In the genomic region with DNA sequence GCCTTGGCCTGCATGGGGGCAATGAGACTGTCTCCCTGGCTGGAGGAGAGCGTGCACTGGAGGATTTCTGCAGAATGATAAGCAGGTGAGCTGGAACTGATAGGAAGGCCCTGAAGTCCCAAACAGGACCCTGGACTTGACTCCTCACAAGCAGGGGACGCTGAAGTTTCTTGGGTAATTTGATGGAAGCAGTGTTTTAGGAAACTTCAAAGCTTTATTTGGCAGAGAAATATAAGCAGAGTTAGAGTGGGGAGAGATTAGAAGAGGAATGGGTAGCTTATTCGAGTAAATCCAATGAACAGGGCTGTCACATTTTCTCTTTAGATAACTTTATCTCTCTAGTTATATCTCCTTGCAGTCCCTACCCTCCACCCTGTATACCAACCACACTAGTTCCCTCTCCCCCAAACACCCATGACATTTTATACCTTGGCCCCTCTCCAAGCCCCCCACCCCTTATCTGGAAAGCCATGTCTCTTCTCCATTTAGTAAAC, we compare ENCODE assay signal across 19 cellular contexts.
"Had no signal": no experiment of that assay in that cellular context is flagged by ENCODE, and none has a peak within 500 bp of the region (broad histone marks: within the 10 kb centered on the region; RNA-seq: fewer than 3 reads in every experiment).

No MANE protein-coding gene starts in this region.

- H3K4me3 Mint-ChIP-seq: activated B cell treated with CpG ODN at 0.5 μM for 24 hours; activated CD4-positive, alpha-beta memory T cell treated with anti-CD3 and anti-CD28 coated beads for 36 hours; activated naive CD8-positive, alpha-beta T cell treated with anti-CD3 and anti-CD28 coated beads for 36 hours; effector memory CD8-positive, alpha-beta T cell; naive thymus-derived CD8-positive, alpha-beta T cell; stimulated activated memory B cell treated with anti-CD40 and anti-IgM and Interleukin-4, amounts not matched to agents 10 μg/mL and 1 μg/mL and 100 μg/mL, for 72 hours; T-helper 1 cell treated with Interleukin-12 subunit alpha and Interleukin-12 subunit beta and Interleukin-4 antibody, amounts not matched to agents 30 μg/mL and 1 μg/mL, for 36 hours had no signal

- H3K27ac ChIP-seq: hepatocyte, pancreas, spleen, tibial artery, vagina had no signal

- H2AFZ ChIP-seq: hepatocyte had no signal

- H3K4me3 ChIP-seq: hepatocyte, pancreas, spleen, tibial artery, vagina had no signal

- H3K36me3 ChIP-seq: pancreas, spleen, tibial artery, vagina had no signal

- H3K36me3 Mint-ChIP-seq: activated CD4-positive, alpha-beta memory T cell treated with anti-CD3 and anti-CD28 coated beads for 36 hours; naive thymus-derived CD8-positive, alpha-beta T cell; stimulated activated memory B cell treated with anti-CD40 and anti-IgM and Interleukin-4, amounts not matched to agents 10 μg/mL and 1 μg/mL and 100 μg/mL, for 72 hours had no signal

- H3K4me2 ChIP-seq: hepatocyte had no signal

- DNase-seq: activated B cell treated with CpG ODN at 0.5 μM for 24 hours; activated CD4-positive, alpha-beta memory T cell treated with anti-CD3 and anti-CD28 coated beads for 36 hours; activated CD4-positive, alpha-beta T cell treated with anti-CD3 and anti-CD28 coated beads for 4 hours; activated naive CD4-positive, alpha-beta T cell; activated naive CD8-positive, alpha-beta T cell treated with anti-CD3 and anti-CD28 coated beads for 36 hours; activated T-cell treated with anti-CD3 and anti-CD28 coated beads for 4 hours; amniotic stem cell; effector memory CD8-positive, alpha-beta T cell; foreskin fibroblast; mesendoderm; naive thymus-derived CD8-positive, alpha-beta T cell; pancreas; spleen; stimulated activated CD4-positive, alpha-beta T cell treated with anti-CD3 and anti-CD28 coated beads, Interleukin-4, amount 100 ng/mL, for 4 hours; tibial artery had no signal

- H3K9me3 Mint-ChIP-seq: activated B cell treated with CpG ODN at 0.5 μM for 24 hours; activated CD4-positive, alpha-beta memory T cell treated with anti-CD3 and anti-CD28 coated beads for 36 hours; activated naive CD8-positive, alpha-beta T cell treated with anti-CD3 and anti-CD28 coated beads for 36 hours; effector memory CD8-positive, alpha-beta T cell; T-helper 1 cell treated with Interleukin-12 subunit alpha and Interleukin-12 subunit beta and Interleukin-4 antibody, amounts not matched to agents 30 μg/mL and 1 μg/mL, for 36 hours had no signal

- H3K9me3 ChIP-seq: pancreas, tibial artery, vagina had no signal

- ATAC-seq: effector memory CD8-positive, alpha-beta T cell; naive thymus-derived CD8-positive, alpha-beta T cell; pancreas; stimulated activated memory B cell treated with anti-CD40 and anti-IgM and Interleukin-4, amounts not matched to agents 10 μg/mL and 1 μg/mL and 100 μg/mL, for 72 hours had no signal

- H3K27me3 ChIP-seq: hepatocyte, pancreas, tibial artery, vagina had no signal

- H3K4me1 ChIP-seq: pancreas, vagina had no signal

- H3K4me1 Mint-ChIP-seq: activated B cell treated with CpG ODN at 0.5 μM for 24 hours; activated naive CD8-positive, alpha-beta T cell treated with anti-CD3 and anti-CD28 coated beads for 36 hours; stimulated activated memory B cell treated with anti-CD40 and anti-IgM and Interleukin-4, amounts not matched to agents 10 μg/mL and 1 μg/mL and 100 μg/mL, for 72 hours had no signal

- H3K27ac Mint-ChIP-seq: activated B cell treated with CpG ODN at 0.5 μM for 24 hours; activated CD4-positive, alpha-beta memory T cell treated with anti-CD3 and anti-CD28 coated beads for 36 hours; activated naive CD8-positive, alpha-beta T cell treated with anti-CD3 and anti-CD28 coated beads for 36 hours; effector memory CD8-positive, alpha-beta T cell; naive thymus-derived CD8-positive, alpha-beta T cell; stimulated activated memory B cell treated with anti-CD40 and anti-IgM and Interleukin-4, amounts not matched to agents 10 μg/mL and 1 μg/mL and 100 μg/mL, for 72 hours; T-helper 1 cell treated with Interleukin-12 subunit alpha and Interleukin-12 subunit beta and Interleukin-4 antibody, amounts not matched to agents 30 μg/mL and 1 μg/mL, for 36 hours had no signal
